In genomic region chr11:3891751-3892150, GRCh38 we compare ENCODE assay signal across 16 cellular contexts. TPM values are rescaled to one million over a fixed set of nuclear protein-coding genes. Genes with fewer than 3 reads are reported as not detected.
DNase-seq lines count a peak whose midpoint lies in the region; ATAC-seq and TF ChIP-seq lines count a peak whose summit lies in the region.
"Had no signal": no experiment of that assay in that cellular context is flagged by ENCODE, and none has a peak within 500 bp of the region (broad histone marks: within the 10 kb centered on the region; RNA-seq: fewer than 3 reads in every experiment).

No MANE protein-coding gene starts in this region.

- peaks cover 65 to 67% of the 10 kb centered on the region in 2 experiments for H3K4me1 ChIP-seq in neutrophil (ENCODE audit: control insufficient read depth in 1 of 2, insufficient read depth in 1 of 2, low read depth in 1 of 2, low read length in 1 of 2)

- DNase-seq in CD4-positive, alpha-beta T cell, result no peak
- no peak for DNase-seq in T-cell
- no peak for DNase-seq in islet precursor cell
- DNase-seq in SKM-1 (lab: John Stamatoyannopoulos, UW; ENCODE audit: unreplicated experiment), result no peak
- no peak for DNase-seq in MG63
- DNase-seq: ACHN; Calu3; CD8-positive, alpha-beta T cell; DMS79 treated with DMSO at 0.1 percent for 48 hours; GF-D8; H9; IMR-90; KBM-7 had no signal

- H3K36me3 Mint-ChIP-seq in CD4-positive, alpha-beta T cell (ENCODE audit: low read depth), result peaks cover 28% of the 10 kb centered on the region
- peaks cover 14% of the 10 kb centered on the region for H3K36me3 Mint-ChIP-seq in T-cell

- peak overlapping the region; percentile 39 for H3K27ac Mint-ChIP-seq in CD4-positive, alpha-beta T cell
- H3K27ac Mint-ChIP-seq in T-cell, result peak overlapping the region; percentile 0 to 41

- H3K9me3 Mint-ChIP-seq in CD4-positive, alpha-beta T cell, result no peaks in the 10 kb centered on the region
- no peaks in the 10 kb centered on the region for H3K9me3 Mint-ChIP-seq in T-cell
- H3K9me3 Mint-ChIP-seq: CD8-positive, alpha-beta T cell; H9 had no signal

- no peaks in the 10 kb centered on the region for H3K36me3 ChIP-seq in neutrophil
- H3K36me3 ChIP-seq in MG63, result no peaks in the 10 kb centered on the region

- no peak for ATAC-seq in CD4-positive, alpha-beta T cell (ENCODE audit: poor library complexity)
- ATAC-seq in T-cell (replicated peaks in 1 of 4), result no peak
- no peak for ATAC-seq in HG02973 (IDR thresholded peaks at IDR 0.05; ENCODE audit: unreplicated experiment)
- ATAC-seq: CD8-positive, alpha-beta T cell had no signal

- no peak overlapping the region for H3K4me3 ChIP-seq in neutrophil (ENCODE audit: low read depth in 1 of 2, low read length in 1 of 2)
- no peak overlapping the region for H3K4me3 ChIP-seq in MG63

- H3K27me3 ChIP-seq in CD4-positive, alpha-beta T cell (ENCODE audit: control insufficient read depth, insufficient read depth, low read length), result no peaks in the 10 kb centered on the region
- H3K27me3 ChIP-seq in neutrophil (no peaks in the 10 kb centered on the region), MG63 (no peaks in the 10 kb centered on the region)

- no peaks in the 10 kb centered on the region for H3K27me3 Mint-ChIP-seq in CD4-positive, alpha-beta T cell
- H3K27me3 Mint-ChIP-seq in T-cell, result no peaks in the 10 kb centered on the region

- H3K27ac ChIP-seq in CD4-positive, alpha-beta T cell (ENCODE audit: low read depth, low read length), result no peak overlapping the region
- peak overlapping the region; percentile 93 for H3K27ac ChIP-seq in neutrophil

- POLR2A ChIA-PET in CD4-positive, alpha-beta T cell (lab: Charles Lee), result interaction anchor here (1.2 kb wide), 1 partner anchor 16 kb away, joined by 3 read pairs; no protein-coding TSS in a partner anchor
- POLR2A ChIA-PET in T-cell (lab: Charles Lee), result no interaction called here

- CTCF ChIA-PET in CD4-positive, alpha-beta T cell (lab: Charles Lee), result interaction anchor here (0.8 to 1.0 kb wide), 2 partner anchors 16 to 37 kb away, joined by 3 to 4 read pairs; no protein-coding TSS in a partner anchor
- CTCF ChIA-PET in T-cell (lab: Charles Lee), result no interaction called here

- H3K4me3 Mint-ChIP-seq in CD4-positive, alpha-beta T cell, result no peak overlapping the region
- no peak overlapping the region for H3K4me3 Mint-ChIP-seq in T-cell
- H3K4me3 Mint-ChIP-seq: CD14-positive monocyte; CD8-positive, alpha-beta T cell; H9 had no signal

- H3K4me1 Mint-ChIP-seq in CD4-positive, alpha-beta T cell (ENCODE audit: low read depth), result peaks cover 81% of the 10 kb centered on the region
- peaks cover 72 to 84% (median 81%) of the 10 kb centered on the region in 3 donors for H3K4me1 Mint-ChIP-seq in T-cell
- H3K4me1 Mint-ChIP-seq: H9 had no signal

- intact Hi-C loops in CD4-positive, alpha-beta T cell (cut with DNase I, micrococcal nuclease), result no loop called here

- no peaks in the 10 kb centered on the region for H3K9me3 ChIP-seq in CD4-positive, alpha-beta T cell (ENCODE audit: control insufficient read depth, low read length)
- no peaks in the 10 kb centered on the region for H3K9me3 ChIP-seq in neutrophil
- no peaks in the 10 kb centered on the region for H3K9me3 ChIP-seq in MG63

- TF ChIP-seq CTCF in CD4-positive, alpha-beta T cell (IDR thresholded peaks at IDR 0.05), result no peak
- TF ChIP-seq CTCF in neutrophil (IDR thresholded peaks at IDR 0.05), result no peak

RNA-seq across cellular contexts. Expression of gene STIM1, which starts 36.3 kb away (rescaled TPM):
- 10 to 100 TPM; 89.0 to 94.9 TPM for total RNA-seq in CD4-positive, alpha-beta T cell
- 100 to 1,000 TPM in 2 of 5 donors, 10 to 100 TPM in 3; 87.6 to 139 (median 94.5) TPM for total RNA-seq in T-cell
- total RNA-seq in MG63 (2014; rRNA removed; shearing (Covaris generic); ENCODE audit: low replicate concordance), result 13.4 and 16.5 TPM in 2 replicates

RNA-seq across cellular contexts. Expression of gene RHOG, which starts 51.0 kb away (rescaled TPM):
- 100 to 1,000 TPM; 101 to 106 TPM for total RNA-seq in CD4-positive, alpha-beta T cell
- total RNA-seq in T-cell, result 100 to 1,000 TPM in 4 of 5 donors, 10 to 100 TPM in 1; 88.1 to 108 (median 106) TPM
- total RNA-seq in MG63 (2014; rRNA removed; shearing (Covaris generic); ENCODE audit: low replicate concordance), result 13.0 and 23.7 TPM in 2 replicates
